In the genomic region with DNA sequence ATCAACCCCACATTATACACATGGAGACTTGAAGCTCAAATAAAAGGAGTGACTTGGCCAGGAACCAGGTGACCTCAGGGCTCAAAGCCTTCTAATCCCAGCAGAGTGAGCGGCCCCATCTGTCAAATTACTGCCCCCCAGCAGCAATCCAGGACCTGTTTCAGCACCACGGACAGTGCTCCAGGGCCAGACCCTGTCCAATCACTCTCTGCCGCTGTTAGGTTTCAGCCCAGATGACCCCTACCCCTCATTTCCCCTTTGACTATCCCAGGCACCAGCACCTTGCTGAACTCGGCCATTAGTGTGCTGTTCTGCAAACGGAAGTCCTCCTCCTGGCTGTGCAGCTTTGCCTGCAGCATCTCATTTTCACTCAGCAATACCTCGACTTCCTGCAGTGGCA, we compare ENCODE assay signal across 1 cellular context.
TF ChIP-seq lines count a peak whose summit lies in the region.

No MANE protein-coding gene starts in this region.

TF ChIP-seq in HEK293, 187 proteins besides CTCF, POLR2A, EP300 and RAD21:
- TF ChIP-seq, protein P1, sequence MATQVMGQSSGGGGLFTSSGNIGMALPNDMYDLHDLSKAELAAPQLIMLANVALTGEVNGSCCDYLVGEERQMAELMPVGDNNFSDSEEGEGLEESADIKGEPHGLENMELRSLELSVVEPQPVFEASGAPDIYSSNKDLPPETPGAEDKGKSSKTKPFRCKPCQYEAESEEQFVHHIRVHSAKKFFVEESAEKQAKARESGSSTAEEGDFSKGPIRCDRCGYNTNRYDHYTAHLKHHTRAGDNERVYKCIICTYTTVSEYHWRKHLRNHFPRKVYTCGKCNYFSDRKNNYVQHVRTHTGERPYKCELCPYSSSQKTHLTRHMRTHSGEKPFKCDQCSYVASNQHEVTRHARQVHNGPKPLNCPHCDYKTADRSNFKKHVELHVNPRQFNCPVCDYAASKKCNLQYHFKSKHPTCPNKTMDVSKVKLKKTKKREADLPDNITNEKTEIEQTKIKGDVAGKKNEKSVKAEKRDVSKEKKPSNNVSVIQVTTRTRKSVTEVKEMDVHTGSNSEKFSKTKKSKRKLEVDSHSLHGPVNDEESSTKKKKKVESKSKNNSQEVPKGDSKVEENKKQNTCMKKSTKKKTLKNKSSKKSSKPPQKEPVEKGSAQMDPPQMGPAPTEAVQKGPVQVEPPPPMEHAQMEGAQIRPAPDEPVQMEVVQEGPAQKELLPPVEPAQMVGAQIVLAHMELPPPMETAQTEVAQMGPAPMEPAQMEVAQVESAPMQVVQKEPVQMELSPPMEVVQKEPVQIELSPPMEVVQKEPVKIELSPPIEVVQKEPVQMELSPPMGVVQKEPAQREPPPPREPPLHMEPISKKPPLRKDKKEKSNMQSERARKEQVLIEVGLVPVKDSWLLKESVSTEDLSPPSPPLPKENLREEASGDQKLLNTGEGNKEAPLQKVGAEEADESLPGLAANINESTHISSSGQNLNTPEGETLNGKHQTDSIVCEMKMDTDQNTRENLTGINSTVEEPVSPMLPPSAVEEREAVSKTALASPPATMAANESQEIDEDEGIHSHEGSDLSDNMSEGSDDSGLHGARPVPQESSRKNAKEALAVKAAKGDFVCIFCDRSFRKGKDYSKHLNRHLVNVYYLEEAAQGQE (tag by site-specific recombination; IDR thresholded peaks at IDR 0.05), result peak; percentile 97
- TF ChIP-seq ZNF335 (tag by site-specific recombination; conservative IDR thresholded peaks at IDR 0.05), result no peak
